Comparison of ENCODE assay signal across 8 cellular contexts in the genomic region with DNA sequence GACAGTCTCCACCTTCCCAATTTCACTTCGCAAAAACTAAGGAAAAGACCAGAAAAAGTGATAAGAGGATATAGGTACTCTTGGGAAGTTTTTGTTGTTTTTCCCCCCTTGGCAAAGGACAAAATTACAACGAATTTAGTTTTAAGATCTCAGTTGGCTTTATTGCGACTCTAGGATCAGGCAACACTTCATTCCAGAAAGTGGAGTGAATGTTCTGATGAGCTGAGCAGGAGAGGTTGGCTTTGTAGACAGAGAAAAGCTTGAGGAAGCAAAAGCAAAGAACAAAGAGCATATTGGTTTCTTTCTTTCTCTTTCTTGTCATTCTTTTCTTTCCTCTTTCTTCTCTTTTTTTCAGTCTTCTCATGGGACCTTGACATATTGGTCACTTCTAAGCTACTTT. TPM values are rescaled to one million over a fixed set of nuclear protein-coding genes. Genes with fewer than 3 reads are reported as not detected.
DNase-seq lines count a peak whose midpoint lies in the region; ATAC-seq and TF ChIP-seq lines count a peak whose summit lies in the region.

No MANE protein-coding gene starts in this region.

- no peak for TF ChIP-seq CTCF in nephron progenitor cell (IDR thresholded peaks at IDR 0.05)

- H3K4me3 Mint-ChIP-seq in dendritic cell treated with granulocyte-macrophage colony-stimulating factor and Interleukin-4, amounts not matched to agents 40 ng/mL and 50 ng/mL, for 4 days, result peak overlapping the region; percentile 94
- peak overlapping the region; percentile 95 for H3K4me3 Mint-ChIP-seq in nephron progenitor cell

- H4K20me1 ChIP-seq in BLaER1 treated with 17β-estradiol and CSF1 and Interleukin-3, amounts not matched to agents 10 nM and 100 nM, result peaks cover 0 to 32% (median 11%) of the 10 kb centered on the region in 11 experiments; a peak in 12 of 22 replicates

- H3K27me3 Mint-ChIP-seq in dendritic cell treated with granulocyte-macrophage colony-stimulating factor and Interleukin-4, amounts not matched to agents 40 ng/mL and 50 ng/mL, for 4 days, result no peaks in the 10 kb centered on the region
- H3K27me3 Mint-ChIP-seq in nephron progenitor cell (ENCODE audit: low read depth, poor library complexity), result no peaks in the 10 kb centered on the region

- no peak for DNase-seq in MG63
- no peak for DNase-seq in nephron progenitor cell
- no peak for DNase-seq in T1000 (lab: John Stamatoyannopoulos, UW)
- no peak for DNase-seq in retina
- DNase-seq in head of caudate nucleus, result no peak

- intact Hi-C loops in dendritic cell treated with granulocyte-macrophage colony-stimulating factor and Interleukin-4, amounts not matched to agents 40 ng/mL and 50 ng/mL, for 4 days (cut with micrococcal nuclease), result loop anchor here (1.0 kb wide), 1 partner anchor 31 kb away; a partner anchor contains a TSS
- intact Hi-C loops in head of caudate nucleus (cut with DNase I), result loop anchor here (2.0 kb wide), 1 partner anchor 31 kb away; a partner anchor contains a TSS

- H3K36me3 Mint-ChIP-seq in dendritic cell treated with granulocyte-macrophage colony-stimulating factor and Interleukin-4, amounts not matched to agents 40 ng/mL and 50 ng/mL, for 4 days (ENCODE audit: low read depth), result peaks cover 31% of the 10 kb centered on the region
- H3K36me3 Mint-ChIP-seq in nephron progenitor cell (ENCODE audit: low read depth), result peaks cover 17% of the 10 kb centered on the region

- H3K27ac Mint-ChIP-seq in dendritic cell treated with granulocyte-macrophage colony-stimulating factor and Interleukin-4, amounts not matched to agents 40 ng/mL and 50 ng/mL, for 4 days, result peak overlapping the region; percentile 91
- no peak overlapping the region for H3K27ac Mint-ChIP-seq in nephron progenitor cell

- peak overlapping the region; percentile 40 to 88 (median 75); a peak in 17 of 20 replicates for H3K4me3 ChIP-seq in BLaER1 treated with 17β-estradiol and CSF1 and Interleukin-3, amounts not matched to agents 10 nM and 100 nM
- peak overlapping the region; percentile 74 for H3K4me3 ChIP-seq in MG63

- no peaks in the 10 kb centered on the region for H3K27me3 ChIP-seq in BLaER1 treated with 17β-estradiol and CSF1 and Interleukin-3, amounts not matched to agents 10 nM and 100 nM
- H3K27me3 ChIP-seq in MG63, result no peaks in the 10 kb centered on the region

- peaks cover 26 to 40% (median 36%) of the 10 kb centered on the region in 10 experiments for H3K4me1 ChIP-seq in BLaER1 treated with 17β-estradiol and CSF1 and Interleukin-3, amounts not matched to agents 10 nM and 100 nM

- H3K4me1 Mint-ChIP-seq in dendritic cell treated with granulocyte-macrophage colony-stimulating factor and Interleukin-4, amounts not matched to agents 40 ng/mL and 50 ng/mL, for 4 days (ENCODE audit: low read depth), result peaks cover 38% of the 10 kb centered on the region
- peaks cover 43% of the 10 kb centered on the region for H3K4me1 Mint-ChIP-seq in nephron progenitor cell

- peak overlapping the region in 3 of 11 experiments; percentile 6 to 86 (median 24); a peak in 1 of 22 replicates for H3K27ac ChIP-seq in BLaER1 treated with 17β-estradiol and CSF1 and Interleukin-3, amounts not matched to agents 10 nM and 100 nM

- no peak overlapping the region; a peak in 1 of 22 replicates for H3K9ac ChIP-seq in BLaER1 treated with 17β-estradiol and CSF1 and Interleukin-3, amounts not matched to agents 10 nM and 100 nM

- H3K36me3 ChIP-seq in BLaER1 treated with 17β-estradiol and CSF1 and Interleukin-3, amounts not matched to agents 10 nM and 100 nM, result peaks cover 14 to 19% (median 17%) of the 10 kb centered on the region in 11 experiments
- H3K36me3 ChIP-seq in MG63, result no peaks in the 10 kb centered on the region

- H3K9me3 Mint-ChIP-seq in dendritic cell treated with granulocyte-macrophage colony-stimulating factor and Interleukin-4, amounts not matched to agents 40 ng/mL and 50 ng/mL, for 4 days, result no peaks in the 10 kb centered on the region
- H3K9me3 Mint-ChIP-seq in nephron progenitor cell, result no peaks in the 10 kb centered on the region

- H3K9me3 ChIP-seq in BLaER1 treated with 17β-estradiol and CSF1 and Interleukin-3, amounts not matched to agents 10 nM and 100 nM (replicated peaks in 1 of 11), result no peaks in the 10 kb centered on the region
- H3K9me3 ChIP-seq in MG63, result no peaks in the 10 kb centered on the region

- no peak for ATAC-seq in HG02884 (IDR thresholded peaks at IDR 0.05; ENCODE audit: unreplicated experiment)

- H3K4me2 ChIP-seq in BLaER1 treated with 17β-estradiol and CSF1 and Interleukin-3, amounts not matched to agents 10 nM and 100 nM, result peak overlapping the region; percentile 56 to 77 (median 66)

RNA-seq across cellular contexts. Expression of a gene that starts 0.6 kb away (rescaled TPM):
- 3.6 and 5.0 TPM in 2 replicates for total RNA-seq in MG63 (2014; rRNA removed; shearing (Covaris generic); ENCODE audit: low replicate concordance)

RNA-seq across cellular contexts. Expression of a gene that starts 30.8 kb away (rescaled TPM):
- total RNA-seq in MG63 (2014; rRNA removed; shearing (Covaris generic); ENCODE audit: low replicate concordance), result 3.6 and 4.7 TPM in 2 replicates
